ENCODE assay signal across 19 cellular contexts in the genomic region with DNA sequence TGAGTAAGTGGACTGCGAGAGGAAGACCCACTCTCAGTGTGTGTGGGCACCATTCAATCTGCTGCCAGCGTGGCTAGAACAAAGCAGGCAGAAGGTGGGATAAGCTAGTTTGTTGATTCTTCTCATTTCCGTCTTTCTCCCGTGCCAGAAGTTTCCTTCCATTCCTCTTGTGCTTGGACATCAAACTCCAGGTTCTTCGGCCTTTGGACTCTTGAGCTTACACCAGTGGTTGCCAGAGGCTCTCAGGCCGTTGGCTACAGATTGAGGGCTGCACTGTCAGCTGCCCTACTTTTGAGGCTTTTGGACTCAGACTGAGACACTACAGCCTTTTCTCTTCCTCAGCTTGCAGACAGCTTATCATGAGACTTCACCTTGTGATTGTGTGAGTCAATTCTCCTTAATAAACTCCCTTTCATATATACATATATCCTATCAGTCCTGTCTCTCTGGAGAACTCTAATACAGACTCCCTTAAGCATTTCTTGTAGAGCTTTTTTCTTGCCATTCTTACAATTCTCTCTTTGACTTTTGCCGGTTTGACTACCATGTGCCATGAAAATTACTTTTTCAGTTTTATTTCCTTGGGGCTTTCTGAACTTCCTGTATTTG.
"Had no signal": no experiment of that assay in that cellular context is flagged by ENCODE, and none has a peak within 500 bp of the region (broad histone marks: within the 10 kb centered on the region; RNA-seq: fewer than 3 reads in every experiment).

No MANE protein-coding gene starts in this region.

- DNase-seq: effector memory CD4-positive, alpha-beta T cell; glutamatergic neuron; immature natural killer cell; left cardiac atrium; nucleus accumbens; ovary; stimulated activated CD4-positive, alpha-beta T cell treated with anti-CD3 and anti-CD28 coated beads, Interleukin-2, amount 100 ng/mL, for 48 hours; stimulated activated naive CD8-positive, alpha-beta T cell treated with anti-CD3 and anti-CD28 coated beads, Interleukin-15, Interleukin-2, amounts not matched to agents 100 U/mL and 50 U/mL, for 24 hours; thyroid gland; upper lobe of left lung; uterus had no signal

- H2AFZ ChIP-seq: neural progenitor cell had no signal

- H3K36me3 Mint-ChIP-seq: immature natural killer cell, mesothelial cell of epicardium, neural progenitor cell had no signal

- H3K9ac ChIP-seq: neural progenitor cell had no signal

- H3K4me1 Mint-ChIP-seq: immature natural killer cell, mesothelial cell of epicardium, neural progenitor cell had no signal

- ATAC-seq: esophagus mucosa; gastroesophageal sphincter; left cardiac atrium; natural killer cell treated with Interleukin-12 subunit alpha and Interleukin-12 subunit beta and Interleukin-15 and Interleukin-18, amount 100 ng/mL, for 72 hours; stimulated activated naive CD8-positive, alpha-beta T cell treated with anti-CD3 and anti-CD28 coated beads, Interleukin-15, Interleukin-2, amounts not matched to agents 100 U/mL and 50 U/mL, for 24 hours had no signal

- H3K9me3 ChIP-seq: ovary, right atrium auricular region, thyroid gland, uterus had no signal

- H3K27ac ChIP-seq: gastroesophageal sphincter, neural progenitor cell, ovary, right atrium auricular region, suprapubic skin, thyroid gland, upper lobe of left lung, uterus had no signal

- H3K27me3 ChIP-seq: gastroesophageal sphincter, neural progenitor cell, ovary, right atrium auricular region, suprapubic skin, thyroid gland, upper lobe of left lung, uterus had no signal

- H3K4me3 Mint-ChIP-seq: immature natural killer cell; mesothelial cell of epicardium; natural killer cell treated with Interleukin-12 subunit alpha and Interleukin-12 subunit beta and Interleukin-15 and Interleukin-18, amount 100 ng/mL, for 72 hours; neural progenitor cell had no signal

- H3K4me1 ChIP-seq: gastroesophageal sphincter, neural progenitor cell, right atrium auricular region, suprapubic skin, thyroid gland, upper lobe of left lung, uterus had no signal

- H3K27me3 Mint-ChIP-seq: natural killer cell treated with Interleukin-12 subunit alpha and Interleukin-12 subunit beta and Interleukin-15 and Interleukin-18, amount 100 ng/mL, for 72 hours had no signal

- H3K4me2 ChIP-seq: neural progenitor cell, smooth muscle cell had no signal

- H3K27ac Mint-ChIP-seq: immature natural killer cell; mesothelial cell of epicardium; natural killer cell treated with Interleukin-12 subunit alpha and Interleukin-12 subunit beta and Interleukin-15 and Interleukin-18, amount 100 ng/mL, for 72 hours; neural progenitor cell had no signal

- H3K4me3 ChIP-seq: gastroesophageal sphincter, neural progenitor cell, ovary, right atrium auricular region, smooth muscle cell, suprapubic skin, thyroid gland, upper lobe of left lung, uterus had no signal

- H3K36me3 ChIP-seq: gastroesophageal sphincter, neural progenitor cell, ovary, right atrium auricular region, suprapubic skin, thyroid gland, upper lobe of left lung, uterus had no signal
